Comparison of ENCODE assay signal across 9 cellular contexts in the genomic region with DNA sequence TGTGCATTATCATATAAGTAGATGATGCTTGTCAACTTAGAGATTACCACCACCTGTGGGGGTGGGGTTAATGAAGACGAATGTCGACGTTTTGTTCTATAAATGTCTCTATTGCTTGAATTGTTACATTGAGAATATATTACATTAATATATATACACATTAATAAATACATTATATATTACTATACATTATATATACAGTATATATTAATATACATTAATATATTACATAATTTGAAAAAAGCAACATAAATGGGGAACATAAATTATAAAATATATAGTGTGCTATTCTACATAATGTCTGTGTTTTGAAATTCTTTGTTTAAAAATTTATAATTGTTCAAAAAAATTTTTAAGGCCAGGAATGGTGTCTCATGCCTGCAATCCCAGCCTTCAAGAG.
"Had no signal": no experiment of that assay in that cellular context is flagged by ENCODE, and none has a peak within 500 bp of the region (broad histone marks: within the 10 kb centered on the region; RNA-seq: fewer than 3 reads in every experiment).

No MANE protein-coding gene starts in this region.

- H3K4me1 ChIP-seq: HAP-1 had no signal

- H3K36me3 Mint-ChIP-seq: IgD-negative memory B cell had no signal

- ATAC-seq: GM23338, HCT116, HepG2 had no signal

- H3K27ac Mint-ChIP-seq: GM23338, HFFc6, IgD-negative memory B cell had no signal

- H2AFZ ChIP-seq: GM23338 had no signal

- H3K4me3 ChIP-seq: GM23338, HAP-1 had no signal

- H3K4me3 Mint-ChIP-seq: GM23338, HFFc6, IgD-negative memory B cell had no signal

- DNase-seq: HFFc6 had no signal

- H3K4me2 ChIP-seq: GM23338 had no signal

- H3K36me3 ChIP-seq: HAP-1 had no signal

- H3K27ac ChIP-seq: HL-60 had no signal

- H3K9me3 Mint-ChIP-seq: HFFc6, IgD-negative memory B cell had no signal

- FAIRE-seq: H1, H54, HepG2 had no signal
